9 cellular contexts compared by ENCODE assay signal in the genomic region with DNA sequence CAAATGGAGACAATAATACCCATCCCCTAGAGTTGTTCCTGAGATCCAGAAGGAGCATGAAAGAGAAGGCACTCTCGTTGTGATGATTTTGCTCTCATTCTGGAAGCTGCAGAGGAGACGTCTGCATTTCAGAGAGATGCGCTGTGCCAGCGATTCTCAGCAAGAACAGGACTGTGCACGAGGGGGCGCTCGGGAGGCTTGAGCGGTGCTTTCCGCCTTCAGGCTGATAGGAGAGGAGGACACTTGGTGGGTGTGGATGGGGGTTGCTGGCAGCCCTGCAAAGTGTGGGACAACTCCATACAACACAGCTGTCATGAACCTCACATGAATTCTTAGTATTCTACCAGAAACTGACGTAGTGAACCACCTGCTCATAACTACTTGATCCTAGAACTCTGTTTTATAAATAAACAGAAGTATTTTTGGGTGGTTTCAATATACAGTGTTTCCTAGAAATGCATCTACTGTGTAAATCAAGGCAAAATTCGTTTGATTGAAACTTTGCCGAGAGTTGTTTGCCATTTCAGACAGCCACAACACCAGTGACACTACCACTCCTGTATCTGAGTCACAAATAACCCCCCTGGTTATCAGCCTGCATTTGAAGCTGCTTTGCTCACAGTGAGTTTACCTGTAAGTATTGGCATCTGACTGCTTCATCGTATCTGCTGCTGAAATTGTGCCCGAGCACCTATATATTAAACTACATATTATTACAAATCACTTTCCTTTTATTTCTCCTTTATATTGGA. TPM values are rescaled to one million over a fixed set of nuclear protein-coding genes. Genes with fewer than 3 reads are reported as not detected.
DNase-seq lines count a peak whose midpoint lies in the region; ATAC-seq and TF ChIP-seq lines count a peak whose summit lies in the region.
"Had no signal": no experiment of that assay in that cellular context is flagged by ENCODE, and none has a peak within 500 bp of the region (broad histone marks: within the 10 kb centered on the region; RNA-seq: fewer than 3 reads in every experiment).

No MANE protein-coding gene starts in this region.

- no peaks in the 10 kb centered on the region for H3K9me3 ChIP-seq in GM23248 (ENCODE audit: low read depth)
- no peaks in the 10 kb centered on the region for H3K9me3 ChIP-seq in SU-DHL-6 (ENCODE audit: insufficient read depth, low read length)
- H3K9me3 ChIP-seq in psoas muscle, result no peaks in the 10 kb centered on the region
- no peaks in the 10 kb centered on the region for H3K9me3 ChIP-seq in vagina

- H4K20me1 ChIP-seq in GM23248 (ENCODE audit: insufficient read depth) (no peaks in the 10 kb centered on the region), SU-DHL-6 (ENCODE audit: low read depth, low read length) (no peaks in the 10 kb centered on the region)

- no peak overlapping the region for H3K4me3 ChIP-seq in GM23248
- no peak overlapping the region for H3K4me3 ChIP-seq in SU-DHL-6 (ENCODE audit: insufficient read depth, low read length, poor library complexity, severe bottlenecking)
- H3K4me3 ChIP-seq in psoas muscle, result no peak overlapping the region
- no peak overlapping the region for H3K4me3 ChIP-seq in vagina

- peaks cover 25% of the 10 kb centered on the region for H3K27me3 ChIP-seq in GM23248 (replicated peaks; ENCODE audit: insufficient read depth)
- H3K27me3 ChIP-seq in SU-DHL-6 (ENCODE audit: low read length), result no peaks in the 10 kb centered on the region
- no peaks in the 10 kb centered on the region for H3K27me3 ChIP-seq in psoas muscle (ENCODE audit: insufficient read depth in 3 of 3, low read length in 2 of 3)
- no peaks in the 10 kb centered on the region for H3K27me3 ChIP-seq in vagina

- WGBS in GM23248 (ENCODE audit: low coverage in 1 of 2, low lambda C conversion rate in 2 of 2, missing lambda C conversion rate in 2 of 2), 2 experiments, result 13 to 14% methylated on average over 14 of the region's 14 CpGs
- WGBS in psoas muscle, 3 donors, result 14 to 18% (median 15%) methylated on average over 14 of the region's 14 CpGs

- no peak for TF ChIP-seq POLR2A in vagina (IDR thresholded peaks at IDR 0.05)

- H3K9ac ChIP-seq in GM23248 (no peak overlapping the region), SU-DHL-6 (ENCODE audit: low read length) (no peak overlapping the region)

- ATAC-seq in activated naive CD4-positive, alpha-beta T cell treated with anti-CD3 and anti-CD28 coated beads, Interleukin-2, amount 50 U/mL, for 72 hours, result peak; percentile 91 to 95
- ATAC-seq in psoas muscle, result peak; percentile 77 to 89 (median 87)

- intact Hi-C loops in cardiac septum (cut with DNase I) (loop anchor here (1.0 to 5.0 kb wide), 3 partner anchors 41 to 181 kb away; a partner anchor contains a TSS), psoas muscle (cut with DNase I) (loop anchor here (1.0 to 5.0 kb wide), 3 partner anchors 93 to 181 kb away; no protein-coding TSS in a partner anchor), vagina (cut with DNase I) (loop anchor here (5.0 kb wide), 1 partner anchor 181 kb away; no protein-coding TSS in a partner anchor)

- H3K79me2 ChIP-seq in GM23248 (ENCODE audit: insufficient read depth) (no peaks in the 10 kb centered on the region), SU-DHL-6 (ENCODE audit: insufficient read depth, low read length) (no peaks in the 10 kb centered on the region)

- in situ Hi-C loops in GM23248 (cut with MboI), result loop anchor here (5.0 to 10.0 kb wide), 2 partner anchors 96 to 183 kb away; no protein-coding TSS in a partner anchor

- no peak overlapping the region for H3K27ac Mint-ChIP-seq in activated naive CD4-positive, alpha-beta T cell treated with anti-CD3 and anti-CD28 coated beads, Interleukin-2, amount 50 U/mL, for 72 hours
- H3K27ac Mint-ChIP-seq: activated naive CD4-positive, alpha-beta T cell treated with anti-CD3 and anti-CD28 coated beads, Interleukin-2, amount 50 U/mL, for 24 hours had no signal

- no peaks in the 10 kb centered on the region for H3K36me3 Mint-ChIP-seq in activated naive CD4-positive, alpha-beta T cell treated with anti-CD3 and anti-CD28 coated beads, Interleukin-2, amount 50 U/mL, for 72 hours
- H3K36me3 Mint-ChIP-seq: activated naive CD4-positive, alpha-beta T cell treated with anti-CD3 and anti-CD28 coated beads, Interleukin-2, amount 50 U/mL, for 24 hours had no signal

- H2AFZ ChIP-seq in GM23248, result no peak overlapping the region
- no peak overlapping the region for H2AFZ ChIP-seq in SU-DHL-6 (ENCODE audit: low read depth, low read length, severe bottlenecking)

- H3K27ac ChIP-seq in GM23248 (no peak overlapping the region), SU-DHL-6 (ENCODE audit: low read depth, low read length) (no peak overlapping the region), psoas muscle (no peak overlapping the region), vagina (no peak overlapping the region)

- H3F3A ChIP-seq in GM23248 (ENCODE audit: insufficient read depth), result no peaks in the 10 kb centered on the region
- no peaks in the 10 kb centered on the region for H3F3A ChIP-seq in SU-DHL-6 (ENCODE audit: insufficient read depth)

- no peaks in the 10 kb centered on the region for H3K4me1 ChIP-seq in GM23248 (ENCODE audit: insufficient read depth)
- H3K4me1 ChIP-seq in psoas muscle, result peaks cover 6% of the 10 kb centered on the region
- H3K4me1 ChIP-seq in vagina, result no peaks in the 10 kb centered on the region

- H3K4me2 ChIP-seq in GM23248 (ENCODE audit: unreplicated experiment) (no peak overlapping the region), SU-DHL-6 (ENCODE audit: low read depth, low read length, poor library complexity, severe bottlenecking) (no peak overlapping the region)

- TF ChIP-seq CTCF in SU-DHL-6 (IDR thresholded peaks at IDR 0.05; ENCODE audit: insufficient read depth, low read length, poor library complexity, severe bottlenecking), result peak; percentile 64
- TF ChIP-seq CTCF in psoas muscle (IDR thresholded peaks at IDR 0.05), result peak; percentile 73
- peak; percentile 22 to 55 (median 26) for TF ChIP-seq CTCF in vagina (IDR thresholded peaks at IDR 0.05)

- no peaks in the 10 kb centered on the region for H3K36me3 ChIP-seq in GM23248 (ENCODE audit: low read depth)
- H3K36me3 ChIP-seq in SU-DHL-6 (ENCODE audit: low read length), result no peaks in the 10 kb centered on the region
- H3K36me3 ChIP-seq in psoas muscle (ENCODE audit: insufficient read depth in 1 of 2, low read depth in 1 of 2), result no peaks in the 10 kb centered on the region
- no peaks in the 10 kb centered on the region for H3K36me3 ChIP-seq in vagina

- peak; percentile 32 for DNase-seq in DMS53 treated with DMSO at 0.1 percent for 48 hours (lab: John Stamatoyannopoulos, UW; ENCODE audit: unreplicated experiment)
- peak; percentile 82 for DNase-seq in GM23248
- peak; percentile 85 for DNase-seq in NAMALWA (ENCODE audit: low spot score)
- DNase-seq in activated naive CD4-positive, alpha-beta T cell treated with anti-CD3 and anti-CD28 coated beads, Interleukin-2, amount 50 U/mL, for 72 hours (ENCODE audit: low spot score in 2 of 2), result peak; percentile 66 to 91
- DNase-seq in cardiac septum (ENCODE audit: low spot score), result peak; percentile 87
- peak; percentile 82 to 90 for DNase-seq in psoas muscle
- no peak for DNase-seq in vagina (ENCODE audit: extremely low spot score in 2 of 2)

- H3K9me2 ChIP-seq in GM23248 (ENCODE audit: insufficient read depth), result no peaks in the 10 kb centered on the region
- no peaks in the 10 kb centered on the region for H3K9me2 ChIP-seq in SU-DHL-6 (replicated peaks; ENCODE audit: insufficient read depth, low read length)

- H3K9me3 Mint-ChIP-seq in activated naive CD4-positive, alpha-beta T cell treated with anti-CD3 and anti-CD28 coated beads, Interleukin-2, amount 50 U/mL, for 72 hours, result no peaks in the 10 kb centered on the region
- H3K9me3 Mint-ChIP-seq: activated naive CD4-positive, alpha-beta T cell treated with anti-CD3 and anti-CD28 coated beads, Interleukin-2, amount 50 U/mL, for 24 hours had no signal

RNA-seq across cellular contexts. Expression of a gene that starts 39.5 kb away (rescaled TPM):
- total RNA-seq in GM23248 (2014; rRNA removed; shearing (Covaris generic)), result not detected in 2 replicates
- polyA plus RNA-seq in GM23248 (2016; fragmentation: Nextera tagmentation; extraction: Ambion mirVana), result not detected in 2 replicates
- total RNA-seq in activated naive CD4-positive, alpha-beta T cell treated with anti-CD3 and anti-CD28 coated beads, Interleukin-2, amount 50 U/mL, for 72 hours, result not detected
- total RNA-seq in cardiac septum, result 4.9 TPM
- total RNA-seq in psoas muscle, result 1 to 10 TPM in 1 of 4 donors, under 1 TPM in 3; 0.40 to 1.9 (median 0.59) TPM
- 1 to 10 TPM in 1 of 3 donors, under 1 TPM in 2; 0.39 to 1.1 (median 0.41) TPM for polyA plus RNA-seq in psoas muscle
- 0.98 TPM for total RNA-seq in vagina

Comparison
In these comparisons a context has a peak if more than half of its experiments do, and no peak if none do; other contexts are left out.
1. DNase-seq: peak in DMS53 treated with DMSO at 0.1 percent for 48 hours (single experiment), GM23248 (single experiment), NAMALWA (single experiment), activated naive CD4-positive, alpha-beta T cell treated with anti-CD3 and anti-CD28 coated beads, Interleukin-2, amount 50 U/mL, for 72 hours (2 of 2), cardiac septum (single experiment) and psoas muscle (2 of 2); none in vagina (0 of 2).
2. Peak in every context shown above with its lines, with median percentiles within 50 percentile points of each other: CTCF ChIP-seq.